1 cellular context compared by ENCODE assay signal in the genomic region with DNA sequence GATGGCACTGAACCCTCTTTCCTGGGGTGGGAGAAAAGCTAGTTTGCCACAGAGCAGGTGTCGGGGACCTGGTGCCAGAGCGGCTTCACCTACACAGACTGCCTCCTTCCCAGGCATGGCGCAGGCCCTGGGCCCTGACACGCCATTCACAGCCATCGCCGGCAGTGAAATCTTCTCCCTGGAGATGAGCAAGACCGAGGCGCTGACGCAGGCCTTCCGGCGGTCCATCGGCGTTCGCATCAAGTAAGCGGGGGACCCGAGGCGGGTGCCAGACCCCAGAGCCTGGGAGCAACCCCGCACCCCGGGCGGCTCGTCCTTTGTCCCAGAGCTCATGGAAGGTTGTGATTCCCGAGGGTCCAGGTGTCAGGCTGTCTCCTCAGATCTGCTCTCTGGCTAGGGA.
A peak's percentile ranks its signal among the peaks of the same experiment; 100 is the strongest.
TF ChIP-seq lines count a peak whose summit lies in the region.

No MANE protein-coding gene starts in this region.

TF ChIP-seq in K562, 482 proteins besides CTCF, POLR2A, EP300 and RAD21:
- TF ChIP-seq RBFOX2 (IDR thresholded peaks at IDR 0.05; ENCODE audit: low read depth, low read length) (peak; percentile 45), ZNF41 (CRISPR knock-in tag; conservative IDR thresholded peaks at IDR 0.05) (no peak), ZNF174 (CRISPR knock-in tag; IDR thresholded peaks at IDR 0.05) (no peak), POLR2B (IDR thresholded peaks at IDR 0.05; ENCODE audit: low read depth, partially characterized antibody) (no peak), GTF2A2 (tag; IDR thresholded peaks at IDR 0.05) (no peak), POLR2G (IDR thresholded peaks at IDR 0.05; ENCODE audit: low read depth, low read length) (peak; percentile 29; the same call in 1 of the 2 replicates), LARP7 (IDR thresholded peaks at IDR 0.05) (no peak), RUNX1 (IDR thresholded peaks at IDR 0.05; ENCODE audit: low read depth) (no peak), FIP1L1 (IDR thresholded peaks at IDR 0.05; ENCODE audit: low read depth, low read length, poor library complexity, severe bottlenecking) (no peak), XRCC3 (IDR thresholded peaks at IDR 0.05) (no peak)
- TF ChIP-seq, protein P1, sequence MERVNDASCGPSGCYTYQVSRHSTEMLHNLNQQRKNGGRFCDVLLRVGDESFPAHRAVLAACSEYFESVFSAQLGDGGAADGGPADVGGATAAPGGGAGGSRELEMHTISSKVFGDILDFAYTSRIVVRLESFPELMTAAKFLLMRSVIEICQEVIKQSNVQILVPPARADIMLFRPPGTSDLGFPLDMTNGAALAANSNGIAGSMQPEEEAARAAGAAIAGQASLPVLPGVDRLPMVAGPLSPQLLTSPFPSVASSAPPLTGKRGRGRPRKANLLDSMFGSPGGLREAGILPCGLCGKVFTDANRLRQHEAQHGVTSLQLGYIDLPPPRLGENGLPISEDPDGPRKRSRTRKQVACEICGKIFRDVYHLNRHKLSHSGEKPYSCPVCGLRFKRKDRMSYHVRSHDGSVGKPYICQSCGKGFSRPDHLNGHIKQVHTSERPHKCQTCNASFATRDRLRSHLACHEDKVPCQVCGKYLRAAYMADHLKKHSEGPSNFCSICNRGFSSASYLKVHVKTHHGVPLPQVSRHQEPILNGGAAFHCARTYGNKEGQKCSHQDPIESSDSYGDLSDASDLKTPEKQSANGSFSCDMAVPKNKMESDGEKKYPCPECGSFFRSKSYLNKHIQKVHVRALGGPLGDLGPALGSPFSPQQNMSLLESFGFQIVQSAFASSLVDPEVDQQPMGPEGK (CRISPR knock-in tag; IDR thresholded peaks at IDR 0.05; ENCODE audit: borderline replicate concordance), result no peak
- TF ChIP-seq, protein P2, sequence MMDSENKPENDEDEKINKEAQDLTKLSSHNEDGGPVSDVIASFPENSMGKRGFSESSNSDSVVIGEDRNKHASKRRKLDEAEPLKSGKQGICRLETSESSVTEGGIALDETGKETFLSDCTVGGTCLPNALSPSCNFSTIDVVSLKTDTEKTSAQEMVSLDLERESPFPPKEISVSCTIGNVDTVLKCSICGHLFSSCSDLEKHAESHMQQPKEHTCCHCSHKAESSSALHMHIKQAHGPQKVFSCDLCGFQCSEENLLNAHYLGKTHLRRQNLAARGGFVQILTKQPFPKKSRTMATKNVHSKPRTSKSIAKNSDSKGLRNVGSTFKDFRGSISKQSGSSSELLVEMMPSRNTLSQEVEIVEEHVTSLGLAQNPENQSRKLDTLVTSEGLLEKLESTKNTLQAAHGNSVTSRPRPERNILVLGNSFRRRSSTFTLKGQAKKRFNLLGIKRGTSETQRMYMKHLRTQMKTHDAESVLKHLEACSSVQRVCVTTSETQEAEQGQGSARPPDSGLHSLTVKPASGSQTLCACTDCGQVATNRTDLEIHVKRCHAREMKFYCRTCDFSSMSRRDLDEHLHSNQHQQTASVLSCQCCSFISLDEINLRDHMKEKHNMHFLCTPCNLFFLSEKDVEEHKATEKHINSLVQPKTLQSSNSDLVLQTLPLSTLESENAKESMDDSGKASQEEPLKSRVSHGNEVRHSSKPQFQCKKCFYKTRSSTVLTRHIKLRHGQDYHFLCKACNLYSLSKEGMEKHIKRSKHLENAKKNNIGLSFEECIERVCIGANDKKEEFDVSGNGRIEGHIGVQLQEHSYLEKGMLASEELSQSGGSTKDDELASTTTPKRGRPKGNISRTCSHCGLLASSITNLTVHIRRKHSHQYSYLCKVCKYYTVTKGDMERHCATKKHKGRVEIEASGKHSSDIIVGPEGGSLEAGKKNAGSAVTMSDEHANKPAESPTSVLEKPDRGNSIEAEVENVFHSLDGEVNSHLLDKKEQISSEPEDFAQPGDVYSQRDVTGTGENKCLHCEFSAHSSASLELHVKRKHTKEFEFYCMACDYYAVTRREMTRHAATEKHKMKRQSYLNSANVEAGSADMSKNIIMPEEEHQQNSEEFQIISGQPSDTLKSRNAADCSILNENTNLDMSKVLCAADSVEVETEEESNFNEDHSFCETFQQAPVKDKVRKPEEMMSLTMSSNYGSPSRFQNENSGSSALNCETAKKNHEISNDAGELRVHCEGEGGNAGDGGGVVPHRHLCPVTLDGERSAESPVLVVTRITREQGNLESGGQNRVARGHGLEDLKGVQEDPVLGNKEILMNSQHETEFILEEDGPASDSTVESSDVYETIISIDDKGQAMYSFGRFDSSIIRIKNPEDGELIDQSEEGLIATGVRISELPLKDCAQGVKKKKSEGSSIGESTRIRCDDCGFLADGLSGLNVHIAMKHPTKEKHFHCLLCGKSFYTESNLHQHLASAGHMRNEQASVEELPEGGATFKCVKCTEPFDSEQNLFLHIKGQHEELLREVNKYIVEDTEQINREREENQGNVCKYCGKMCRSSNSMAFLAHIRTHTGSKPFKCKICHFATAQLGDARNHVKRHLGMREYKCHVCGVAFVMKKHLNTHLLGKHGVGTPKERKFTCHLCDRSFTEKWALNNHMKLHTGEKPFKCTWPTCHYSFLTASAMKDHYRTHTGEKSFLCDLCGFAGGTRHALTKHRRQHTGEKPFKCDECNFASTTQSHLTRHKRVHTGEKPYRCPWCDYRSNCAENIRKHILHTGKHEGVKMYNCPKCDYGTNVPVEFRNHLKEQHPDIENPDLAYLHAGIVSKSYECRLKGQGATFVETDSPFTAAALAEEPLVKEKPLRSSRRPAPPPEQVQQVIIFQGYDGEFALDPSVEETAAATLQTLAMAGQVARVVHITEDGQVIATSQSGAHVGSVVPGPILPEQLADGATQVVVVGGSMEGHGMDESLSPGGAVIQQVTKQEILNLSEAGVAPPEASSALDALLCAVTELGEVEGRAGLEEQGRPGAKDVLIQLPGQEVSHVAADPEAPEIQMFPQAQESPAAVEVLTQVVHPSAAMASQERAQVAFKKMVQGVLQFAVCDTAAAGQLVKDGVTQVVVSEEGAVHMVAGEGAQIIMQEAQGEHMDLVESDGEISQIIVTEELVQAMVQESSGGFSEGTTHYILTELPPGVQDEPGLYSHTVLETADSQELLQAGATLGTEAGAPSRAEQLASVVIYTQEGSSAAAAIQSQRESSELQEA (IDR thresholded peaks at IDR 0.05; ENCODE audit: low read depth), result no peak
